In genomic region chrX:17736856-17737706, GRCh38 we compare ENCODE assay signal across 8 cellular contexts. TPM values are rescaled to one million over a fixed set of nuclear protein-coding genes. Genes with fewer than 3 reads are reported as not detected.
DNase-seq lines count a peak whose midpoint lies in the region; ATAC-seq and TF ChIP-seq lines count a peak whose summit lies in the region.

Gene SCML1, plus strand, starts transcription at chrX:17737493. Its CDS starts 6,694 bp downstream, at chrX:17744187.

- H3K4me1 Mint-ChIP-seq in activated CD4-positive, alpha-beta T cell treated with anti-CD3 and anti-CD28 coated beads for 36 hours: peaks cover 25% of the 10 kb centered on the region
- peaks cover 17% of the 10 kb centered on the region for H3K4me1 Mint-ChIP-seq in chondrocyte (ENCODE audit: low read depth)

- peak; percentile 75 for ATAC-seq in HG03039 (IDR thresholded peaks at IDR 0.05; ENCODE audit: unreplicated experiment)
- peak; percentile 79 for ATAC-seq in activated CD4-positive, alpha-beta T cell treated with anti-CD3 and anti-CD28 coated beads for 36 hours

- no peak within 1 kb of the TSS for H3K9ac ChIP-seq in Karpas-422 (ENCODE audit: low read length)

- H2AFZ ChIP-seq in Karpas-422 (ENCODE audit: low read length): no peak within 1 kb of the TSS

- peak within 1 kb of the TSS; percentile 35 to 87 (median 86) for H3K27ac ChIP-seq in spleen
- no peak within 1 kb of the TSS for H3K27ac ChIP-seq in Karpas-422 (ENCODE audit: low read length)

- no peaks in the 10 kb centered on the region for H4K20me1 ChIP-seq in Karpas-422 (ENCODE audit: insufficient read depth, low read depth, low read length)

- H3K4me3 Mint-ChIP-seq in activated CD4-positive, alpha-beta T cell treated with anti-CD3 and anti-CD28 coated beads for 36 hours: peak within 1 kb of the TSS; percentile 81
- H3K4me3 Mint-ChIP-seq in chondrocyte (ENCODE audit: unreplicated experiment): peak within 1 kb of the TSS; percentile 79

- POLR2A ChIA-PET in activated CD4-positive, alpha-beta T cell treated with anti-CD3 and anti-CD28 coated beads for 36 hours (lab: Charles Lee): no interaction called here

- 0 to 53% (median 2%) methylated on average over 30 to 67 of the region's 67 CpGs for WGBS in spleen, 5 donors

- H3K9me3 Mint-ChIP-seq in activated CD4-positive, alpha-beta T cell treated with anti-CD3 and anti-CD28 coated beads for 36 hours (ENCODE audit: low read depth): no peaks in the 10 kb centered on the region
- H3K9me3 Mint-ChIP-seq in chondrocyte (ENCODE audit: low read depth): no peaks in the 10 kb centered on the region

- CTCF ChIA-PET in activated CD4-positive, alpha-beta T cell treated with anti-CD3 and anti-CD28 coated beads for 36 hours (lab: Charles Lee): interaction anchor here (0.5 kb wide), 1 partner anchor 187 kb away, joined by 3 read pairs; no protein-coding TSS in a partner anchor

- H3K27ac Mint-ChIP-seq in activated CD4-positive, alpha-beta T cell treated with anti-CD3 and anti-CD28 coated beads for 36 hours: peak within 1 kb of the TSS; percentile 95
- H3K27ac Mint-ChIP-seq in chondrocyte (ENCODE audit: unreplicated experiment): peak within 1 kb of the TSS; percentile 94

- DNase-seq in NCI-H2196 (lab: John Stamatoyannopoulos, UW; ENCODE audit: unreplicated experiment): peak; percentile 90
- peak; percentile 95 for DNase-seq in activated CD4-positive, alpha-beta T cell treated with anti-CD3 and anti-CD28 coated beads for 36 hours
- peak; percentile 97 for DNase-seq in chondrocyte (ENCODE audit: low spot score)
- peak; percentile 98 for DNase-seq in islet precursor cell
- DNase-seq in spleen: peak; percentile 95
- no peak for DNase-seq in Karpas-422

- no peaks in the 10 kb centered on the region for H3K36me3 Mint-ChIP-seq in activated CD4-positive, alpha-beta T cell treated with anti-CD3 and anti-CD28 coated beads for 36 hours (ENCODE audit: low read depth)
- H3K36me3 Mint-ChIP-seq in chondrocyte (ENCODE audit: low read depth): peaks cover 2% of the 10 kb centered on the region

- H3K9me3 ChIP-seq in spleen (no peaks in the 10 kb centered on the region), Karpas-422 (ENCODE audit: low read length) (no peaks in the 10 kb centered on the region)

- no peak for TF ChIP-seq POLR2A in spleen (IDR thresholded peaks at IDR 0.05)

- H3K27me3 ChIP-seq in spleen (replicated peaks in 1 of 7): peaks cover 0 to 18% (median 0%) of the 10 kb centered on the region in 7 donors
- H3K27me3 ChIP-seq in Karpas-422 (ENCODE audit: low read length): no peaks in the 10 kb centered on the region; the same call in 1 of the 2 replicates

- H3K4me1 ChIP-seq in spleen: peaks cover 0 to 21% (median 2%) of the 10 kb centered on the region in 6 donors
- no peaks in the 10 kb centered on the region for H3K4me1 ChIP-seq in Karpas-422 (ENCODE audit: low read length)

- TF ChIP-seq CTCF in GM12875 (IDR thresholded peaks at IDR 0.05; ENCODE audit: borderline replicate concordance, insufficient read depth, low read depth, low read length) (no peak), chondrocyte (IDR thresholded peaks at IDR 0.05) (peak; percentile 4), spleen (IDR thresholded peaks at IDR 0.05 in 8 of 11, conservative IDR thresholded peaks at IDR 0.05 in 3 of 11) (no peak)

- intact Hi-C loops in activated CD4-positive, alpha-beta T cell treated with anti-CD3 and anti-CD28 coated beads for 36 hours (cut with DNase I, micrococcal nuclease): loop anchor here (5.0 to 10.0 kb wide), 9 partner anchors 85 to 1948 kb away; partner anchors contain the start of genes CDKL5 (in 1 of the 2), PDHA1 (in 1 of the 2), RBBP7 (in 1 of the 2) and RS1 (in 1 of the 2)
- intact Hi-C loops in spleen (cut with DNase I; ENCODE audit: low total_unique reads): no loop called here

- peaks cover 5% of the 10 kb centered on the region for H3K27me3 Mint-ChIP-seq in activated CD4-positive, alpha-beta T cell treated with anti-CD3 and anti-CD28 coated beads for 36 hours
- H3K27me3 Mint-ChIP-seq in chondrocyte (ENCODE audit: low read depth): no peaks in the 10 kb centered on the region

- peak within 1 kb of the TSS; percentile 10 for H3K4me3 ChIP-seq in GM12875 (ENCODE audit: low read depth, low read length)
- peak within 1 kb of the TSS; percentile 37 to 76 (median 52) for H3K4me3 ChIP-seq in spleen
- no peak within 1 kb of the TSS for H3K4me3 ChIP-seq in Karpas-422 (ENCODE audit: low read length)

- H3K36me3 ChIP-seq in spleen (no peaks in the 10 kb centered on the region), Karpas-422 (ENCODE audit: insufficient read depth, low read length) (no peaks in the 10 kb centered on the region)

- no peaks in the 10 kb centered on the region for H3K9me2 ChIP-seq in Karpas-422 (replicated peaks; ENCODE audit: insufficient read depth, low read length)

- no peak within 1 kb of the TSS for H3K4me2 ChIP-seq in Karpas-422 (ENCODE audit: low read depth, low read length, poor library complexity, severe bottlenecking)

- no peaks in the 10 kb centered on the region for H3K79me2 ChIP-seq in Karpas-422 (ENCODE audit: low read length)

RNA-seq across cellular contexts. Expression of gene SCML1, which starts in this region (rescaled TPM):
- total RNA-seq in activated CD4-positive, alpha-beta T cell treated with anti-CD3 and anti-CD28 coated beads for 36 hours: 1 to 10 TPM; 7.3 TPM
- total RNA-seq in chondrocyte (8.4 to 9.4 TPM (median 8.7 TPM) in 3 replicates), spleen (10 to 100 TPM; 12.2 to 22.7 (median 15.8) TPM)
- 10 to 100 TPM; 10.4 to 17.2 (median 14.7) TPM for polyA plus RNA-seq in spleen
- not detected in 2 replicates for total RNA-seq in Karpas-422 (2014; rRNA removed; shearing (Covaris generic); ENCODE audit: low replicate concordance)
